ENCODE assay signal across 27 cellular contexts in genomic region chr5:116288524-116288923, GRCh38.
"Had no signal": no experiment of that assay in that cellular context is flagged by ENCODE, and none has a peak within 500 bp of the region (broad histone marks: within the 10 kb centered on the region; RNA-seq: fewer than 3 reads in every experiment).

No MANE protein-coding gene starts in this region.

- DNase-seq: colonic mucosa; cortex of kidney; dermis blood vessel endothelial cell; dorsolateral prefrontal cortex; effector CD4-positive, alpha-beta T cell; effector CD8-positive, alpha-beta T cell; effector memory CD4-positive, alpha-beta T cell; effector memory CD8-positive, alpha-beta T cell; erythroblast; esophagus squamous epithelium; foreskin fibroblast; foreskin keratinocyte; foreskin melanocyte; gastrocnemius medialis; glutamatergic neuron; head of caudate nucleus; heart left ventricle; heart right ventricle had no signal

- H3K9me3 ChIP-seq: colonic mucosa had no signal

- H3K4me3 ChIP-seq: colonic mucosa, coronary artery, dorsolateral prefrontal cortex, esophagus squamous epithelium, gastrocnemius medialis, gastroesophageal sphincter, heart left ventricle, heart right ventricle had no signal

- H3K36me3 ChIP-seq: colonic mucosa had no signal

- FAIRE-seq: colon, endothelial cell of umbilical vein, frontal cortex had no signal

- H3K27ac ChIP-seq: colonic mucosa, coronary artery, dorsolateral prefrontal cortex, epithelial cell of prostate, esophagus squamous epithelium, foreskin keratinocyte, gastrocnemius medialis, gastroesophageal sphincter, heart left ventricle, heart right ventricle had no signal

- H3K27me3 Mint-ChIP-seq: dendritic cell treated with granulocyte-macrophage colony-stimulating factor and Interleukin-4, amounts not matched to agents 40 ng/mL and 50 ng/mL, for 4 days; effector memory CD8-positive, alpha-beta T cell had no signal

- ATAC-seq: effector memory CD8-positive, alpha-beta T cell; esophagus mucosa; foreskin keratinocyte; gastrocnemius medialis; gastroesophageal sphincter; heart left ventricle; heart right ventricle had no signal

- H3K27me3 ChIP-seq: colonic mucosa, dorsolateral prefrontal cortex, esophagus squamous epithelium, foreskin keratinocyte, gastrocnemius medialis, gastroesophageal sphincter, heart left ventricle, heart right ventricle had no signal

- H3K27ac Mint-ChIP-seq: dendritic cell treated with granulocyte-macrophage colony-stimulating factor and Interleukin-4, amounts not matched to agents 40 ng/mL and 50 ng/mL, for 4 days; effector memory CD8-positive, alpha-beta T cell had no signal

- H3K4me3 Mint-ChIP-seq: dendritic cell treated with granulocyte-macrophage colony-stimulating factor and Interleukin-4, amounts not matched to agents 40 ng/mL and 50 ng/mL, for 4 days; effector memory CD8-positive, alpha-beta T cell; endodermal cell had no signal

- H3K4me1 ChIP-seq: colonic mucosa, esophagus squamous epithelium, foreskin keratinocyte, gastrocnemius medialis, gastroesophageal sphincter, heart left ventricle, heart right ventricle had no signal
